19 cellular contexts compared by ENCODE assay signal in genomic region chr7:36568437-36568818, GRCh38.
A peak's percentile ranks its signal among the peaks of the same experiment; 100 is the strongest.
DNase-seq lines count a peak whose midpoint lies in the region; ATAC-seq and TF ChIP-seq lines count a peak whose summit lies in the region.
"Had no signal": no experiment of that assay in that cellular context is flagged by ENCODE, and none has a peak within 500 bp of the region (broad histone marks: within the 10 kb centered on the region; RNA-seq: fewer than 3 reads in every experiment).

No MANE protein-coding gene starts in this region.

- H3K36me3 Mint-ChIP-seq in activated CD8-positive, alpha-beta T cell treated with anti-CD3 and anti-CD28 coated beads for 36 hours (ENCODE audit: low read depth): peaks cover 5% of the 10 kb centered on the region
- H3K36me3 Mint-ChIP-seq in activated CD8-positive, alpha-beta T cell treated with anti-CD3 and anti-CD28 coated beads, Interleukin-2, amount 10 ng/mL, durations not matched to agents 7 days and 5 days (ENCODE audit: low read depth): peaks cover 2% of the 10 kb centered on the region
- H3K36me3 Mint-ChIP-seq in WTC11: peaks cover 12% of the 10 kb centered on the region; the same call in 1 of the 2 replicates
- H3K36me3 Mint-ChIP-seq in naive thymus-derived CD8-positive, alpha-beta T cell: peaks cover 0 to 68% (median 16%) of the 10 kb centered on the region in 3 donors

- no peak for TF ChIP-seq EP300 in ovary (IDR thresholded peaks at IDR 0.05)

- 30 to 51% (median 39%) methylated on average over 1 of the region's 1 CpG for WGBS in adrenal gland, 4 donors
- 44 to 61% (median 59%) methylated on average over 1 of the region's 1 CpG for WGBS in ovary, 3 donors

- no peak overlapping the region for H3K4me3 Mint-ChIP-seq in activated CD8-positive, alpha-beta T cell treated with anti-CD3 and anti-CD28 coated beads for 36 hours
- no peak overlapping the region for H3K4me3 Mint-ChIP-seq in activated CD8-positive, alpha-beta T cell treated with anti-CD3 and anti-CD28 coated beads, Interleukin-2, amount 10 ng/mL, durations not matched to agents 7 days and 5 days
- H3K4me3 Mint-ChIP-seq in WTC11: no peak overlapping the region
- no peak overlapping the region for H3K4me3 Mint-ChIP-seq in naive thymus-derived CD8-positive, alpha-beta T cell

- H3K4me1 ChIP-seq in adrenal gland (replicated peaks in 1 of 2) (peaks cover 8 to 13% of the 10 kb centered on the region in 2 donors), ovary (ENCODE audit: insufficient read depth) (peaks cover 9% of the 10 kb centered on the region)

- H3K4me1 Mint-ChIP-seq in activated CD8-positive, alpha-beta T cell treated with anti-CD3 and anti-CD28 coated beads for 36 hours (ENCODE audit: low read depth): peaks cover 26% of the 10 kb centered on the region
- peaks cover 17% of the 10 kb centered on the region for H3K4me1 Mint-ChIP-seq in activated CD8-positive, alpha-beta T cell treated with anti-CD3 and anti-CD28 coated beads, Interleukin-2, amount 10 ng/mL, durations not matched to agents 7 days and 5 days (ENCODE audit: low read depth)
- peaks cover 63% of the 10 kb centered on the region for H3K4me1 Mint-ChIP-seq in WTC11
- H3K4me1 Mint-ChIP-seq in naive thymus-derived CD8-positive, alpha-beta T cell: peaks cover 11 to 31% (median 20%) of the 10 kb centered on the region in 4 donors

- no peaks in the 10 kb centered on the region for H3K27me3 Mint-ChIP-seq in activated CD8-positive, alpha-beta T cell treated with anti-CD3 and anti-CD28 coated beads for 36 hours
- no peaks in the 10 kb centered on the region for H3K27me3 Mint-ChIP-seq in activated CD8-positive, alpha-beta T cell treated with anti-CD3 and anti-CD28 coated beads, Interleukin-2, amount 10 ng/mL, durations not matched to agents 7 days and 5 days (ENCODE audit: low read depth)
- no peaks in the 10 kb centered on the region for H3K27me3 Mint-ChIP-seq in WTC11 (ENCODE audit: low read depth)
- no peaks in the 10 kb centered on the region for H3K27me3 Mint-ChIP-seq in naive thymus-derived CD8-positive, alpha-beta T cell

- no peak for TF ChIP-seq POLR2A in adrenal gland (IDR thresholded peaks at IDR 0.05)
- TF ChIP-seq POLR2A in ovary (IDR thresholded peaks at IDR 0.05): no peak

- H3K36me3 ChIP-seq in adrenal gland (replicated peaks in 1 of 2) (no peaks in the 10 kb centered on the region), ovary (no peaks in the 10 kb centered on the region)

- ATAC-seq in activated CD8-positive, alpha-beta T cell treated with anti-CD3 and anti-CD28 coated beads for 36 hours: no peak
- ATAC-seq in activated CD8-positive, alpha-beta T cell treated with anti-CD3 and anti-CD28 coated beads, Interleukin-2, amount 10 ng/mL, durations not matched to agents 7 days and 5 days: no peak
- ATAC-seq in WTC11: peak; percentile 10; the same call in 1 of the 2 replicates
- ATAC-seq in naive thymus-derived CD8-positive, alpha-beta T cell: no peak
- ATAC-seq: K562, PC-3 had no signal

- no peak for TF ChIP-seq CTCF in activated CD8-positive, alpha-beta T cell treated with anti-CD3 and anti-CD28 coated beads for 36 hours (IDR thresholded peaks at IDR 0.05)
- no peak for TF ChIP-seq CTCF in WTC11 (IDR thresholded peaks at IDR 0.05)
- no peak for TF ChIP-seq CTCF in adrenal gland (IDR thresholded peaks at IDR 0.05)
- no peak for TF ChIP-seq CTCF in ovary (IDR thresholded peaks at IDR 0.05)

- intact Hi-C loops in activated CD8-positive, alpha-beta T cell treated with anti-CD3 and anti-CD28 coated beads for 36 hours (cut with micrococcal nuclease): no loop called here
- intact Hi-C loops in adrenal gland (cut with DNase I) (no loop called here), ovary (cut with DNase I) (no loop called here)

- no peaks in the 10 kb centered on the region for H3K27me3 ChIP-seq in adrenal gland
- H3K27me3 ChIP-seq in ovary: no peaks in the 10 kb centered on the region

- H3K27ac Mint-ChIP-seq in activated CD8-positive, alpha-beta T cell treated with anti-CD3 and anti-CD28 coated beads for 36 hours: peak overlapping the region; percentile 4
- H3K27ac Mint-ChIP-seq in activated CD8-positive, alpha-beta T cell treated with anti-CD3 and anti-CD28 coated beads, Interleukin-2, amount 10 ng/mL, durations not matched to agents 7 days and 5 days: no peak overlapping the region
- peak overlapping the region; percentile 87 for H3K27ac Mint-ChIP-seq in WTC11
- peak overlapping the region in 6 of 10 donors; percentile 1 to 53 (median 30) for H3K27ac Mint-ChIP-seq in naive thymus-derived CD8-positive, alpha-beta T cell

- POLR2A ChIA-PET in activated CD8-positive, alpha-beta T cell treated with anti-CD3 and anti-CD28 coated beads for 36 hours (lab: Charles Lee): interaction anchor here (0.8 kb wide), 1 partner anchor 10 kb away, joined by 4 read pairs; no protein-coding TSS in a partner anchor
- POLR2A ChIA-PET in activated CD8-positive, alpha-beta T cell treated with anti-CD3 and anti-CD28 coated beads, Interleukin-2, amount 10 ng/mL, durations not matched to agents 7 days and 5 days (lab: Charles Lee): no interaction called here
- POLR2A ChIA-PET in WTC11 (lab: Charles Lee): no interaction called here
- POLR2A ChIA-PET in naive thymus-derived CD8-positive, alpha-beta T cell (lab: Charles Lee): no interaction called here

- H3K27ac ChIP-seq in adrenal gland (no peak overlapping the region), ovary (no peak overlapping the region)
- H3K27ac ChIP-seq: RWPE1 had no signal

- H3K9me3 Mint-ChIP-seq in activated CD8-positive, alpha-beta T cell treated with anti-CD3 and anti-CD28 coated beads for 36 hours: no peaks in the 10 kb centered on the region
- H3K9me3 Mint-ChIP-seq in activated CD8-positive, alpha-beta T cell treated with anti-CD3 and anti-CD28 coated beads, Interleukin-2, amount 10 ng/mL, durations not matched to agents 7 days and 5 days (ENCODE audit: insufficient read depth): no peaks in the 10 kb centered on the region
- H3K9me3 Mint-ChIP-seq in WTC11: peaks cover 19% of the 10 kb centered on the region
- no peaks in the 10 kb centered on the region for H3K9me3 Mint-ChIP-seq in naive thymus-derived CD8-positive, alpha-beta T cell

- CTCF ChIA-PET in activated CD8-positive, alpha-beta T cell treated with anti-CD3 and anti-CD28 coated beads for 36 hours (lab: Charles Lee): interaction anchor here (1.0 kb wide), 1 partner anchor 9 kb away, joined by 3 read pairs; no protein-coding TSS in a partner anchor
- CTCF ChIA-PET in activated CD8-positive, alpha-beta T cell treated with anti-CD3 and anti-CD28 coated beads, Interleukin-2, amount 10 ng/mL, durations not matched to agents 7 days and 5 days (lab: Charles Lee): no interaction called here
- CTCF ChIA-PET in WTC11 (lab: Charles Lee): no interaction called here

- H3K9me3 ChIP-seq in adrenal gland (replicated peaks in 1 of 3) (no peaks in the 10 kb centered on the region), ovary (no peaks in the 10 kb centered on the region)

- H3K4me3 ChIP-seq in adrenal gland (no peak overlapping the region), ovary (no peak overlapping the region)
- H3K4me3 ChIP-seq: K562 had no signal

- DNase-seq in activated CD8-positive, alpha-beta T cell treated with anti-CD3 and anti-CD28 coated beads for 36 hours: no peak
- no peak for DNase-seq in activated CD8-positive, alpha-beta T cell treated with anti-CD3 and anti-CD28 coated beads, Interleukin-2, amount 10 ng/mL, durations not matched to agents 7 days and 5 days
- DNase-seq in WTC11 (ENCODE audit: low spot score) (no peak), SW 1271 (lab: John Stamatoyannopoulos, UW) (no peak), adrenal gland (no peak), ovary (no peak), GM03348 (ENCODE audit: low spot score) (no peak)
- DNase-seq in naive thymus-derived CD8-positive, alpha-beta T cell: no peak
- DNase-seq: 8988T, DMS 273 treated with DMSO at 0.1 percent for 48 hours, MV-4-11, NCI-H1417, NCI-H1930, NCI-H2171, NCI-H446 treated with DMSO at 0.1 percent for 48 hours, NCI-H748 treated with DMSO at 0.1 percent for 48 hours, PC-3 had no signal

TF ChIP-seq in WTC11, 78 proteins besides CTCF, POLR2A, EP300 and RAD21 (continues in another document):
- TF ChIP-seq RORB (CRISPR knock-in tag; IDR thresholded peaks at IDR 0.05): no peak
- TF ChIP-seq USF1 (CRISPR knock-in tag; IDR thresholded peaks at IDR 0.05): no peak
- no peak for TF ChIP-seq GRHL2 (CRISPR knock-in tag; IDR thresholded peaks at IDR 0.05; ENCODE audit: insufficient replicate concordance, severe bottlenecking)
- no peak for TF ChIP-seq SMAD3 (CRISPR knock-in tag; IDR thresholded peaks at IDR 0.05; ENCODE audit: borderline replicate concordance)
- no peak for TF ChIP-seq NR1H2 (CRISPR knock-in tag; IDR thresholded peaks at IDR 0.05)
- TF ChIP-seq AR (CRISPR knock-in tag; IDR thresholded peaks at IDR 0.05): no peak
- TF ChIP-seq TCF7 (CRISPR knock-in tag; IDR thresholded peaks at IDR 0.05; ENCODE audit: low read depth): no peak
- no peak for TF ChIP-seq ZNF219 (CRISPR knock-in tag; IDR thresholded peaks at IDR 0.05; ENCODE audit: borderline replicate concordance)
- TF ChIP-seq CREB1 (CRISPR knock-in tag; IDR thresholded peaks at IDR 0.05): no peak
- no peak for TF ChIP-seq JUN (CRISPR knock-in tag; IDR thresholded peaks at IDR 0.05)
